ENCODE assay signal across 1 cellular context in the genomic region with DNA sequence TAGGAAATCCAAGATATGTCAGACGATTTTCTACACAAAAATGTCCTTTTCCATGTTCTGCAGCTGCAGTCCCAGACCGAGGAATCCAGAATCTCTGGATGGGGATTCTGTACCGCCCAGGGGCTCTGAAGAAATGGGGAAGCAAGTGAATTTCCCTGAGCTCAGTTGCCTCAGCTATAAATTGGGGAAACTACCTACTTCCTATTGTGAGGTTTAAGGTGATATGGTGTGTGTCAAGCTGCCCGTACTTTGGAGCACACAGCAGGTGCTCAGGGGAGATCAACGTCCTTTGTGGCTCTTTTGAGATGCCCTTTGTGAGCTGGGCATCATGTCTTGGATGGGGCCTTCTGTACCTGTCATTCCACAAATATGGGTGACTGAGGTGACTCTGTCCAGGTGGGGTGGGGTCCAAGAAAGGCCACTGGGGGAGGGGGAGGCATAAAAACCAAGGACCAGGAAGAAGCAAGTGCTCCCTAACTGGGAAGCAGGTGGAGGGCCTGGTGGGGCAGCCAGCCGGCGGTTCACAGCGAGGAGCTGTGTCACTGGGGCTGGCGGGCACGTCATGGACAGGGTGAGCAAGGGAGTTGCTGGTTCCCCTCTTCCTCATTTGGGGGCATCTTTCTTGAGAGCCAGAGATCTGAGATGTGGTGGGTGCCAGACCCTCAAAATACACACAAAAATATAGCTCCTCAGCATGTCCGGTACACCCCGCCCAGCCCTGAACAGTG.
TF ChIP-seq lines count a peak whose summit lies in the region.

No MANE protein-coding gene starts in this region.

TF ChIP-seq in HepG2, 621 proteins besides CTCF, POLR2A, EP300 and RAD21 (continued from another document):
- TF ChIP-seq, protein P1, sequence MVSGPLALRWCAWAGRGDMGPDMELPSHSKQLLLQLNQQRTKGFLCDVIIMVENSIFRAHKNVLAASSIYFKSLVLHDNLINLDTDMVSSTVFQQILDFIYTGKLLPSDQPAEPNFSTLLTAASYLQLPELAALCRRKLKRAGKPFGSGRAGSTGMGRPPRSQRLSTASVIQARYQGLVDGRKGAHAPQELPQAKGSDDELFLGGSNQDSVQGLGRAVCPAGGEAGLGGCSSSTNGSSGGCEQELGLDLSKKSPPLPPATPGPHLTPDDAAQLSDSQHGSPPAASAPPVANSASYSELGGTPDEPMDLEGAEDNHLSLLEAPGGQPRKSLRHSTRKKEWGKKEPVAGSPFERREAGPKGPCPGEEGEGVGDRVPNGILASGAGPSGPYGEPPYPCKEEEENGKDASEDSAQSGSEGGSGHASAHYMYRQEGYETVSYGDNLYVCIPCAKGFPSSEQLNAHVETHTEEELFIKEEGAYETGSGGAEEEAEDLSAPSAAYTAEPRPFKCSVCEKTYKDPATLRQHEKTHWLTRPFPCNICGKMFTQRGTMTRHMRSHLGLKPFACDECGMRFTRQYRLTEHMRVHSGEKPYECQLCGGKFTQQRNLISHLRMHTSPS (CRISPR knock-in tag; IDR thresholded peaks at IDR 0.05; ENCODE audit: low read depth): no peak
TF ChIP-seq in HepG2: peak in this region for 0.
